In the genomic region with DNA sequence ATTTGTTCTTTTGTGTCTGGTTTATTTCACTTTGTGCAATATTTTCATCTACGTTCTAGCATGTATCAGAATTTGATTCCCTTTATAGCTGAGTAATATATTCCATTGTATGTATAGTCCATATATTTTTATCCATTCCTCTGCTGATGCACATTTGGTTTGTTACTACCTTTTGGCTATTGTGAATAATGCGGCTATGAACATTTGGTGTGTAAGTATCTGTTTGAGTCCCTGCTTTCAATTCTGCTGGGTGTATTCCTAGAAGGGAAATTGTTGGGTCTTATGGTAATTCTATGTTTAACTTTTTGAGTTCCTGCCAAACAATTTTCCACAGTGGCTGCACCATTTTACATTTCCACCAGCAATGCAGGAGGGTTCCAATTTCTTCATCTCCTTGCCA, we compare ENCODE assay signal across 24 cellular contexts. TPM values are rescaled to one million over a fixed set of nuclear protein-coding genes. Genes with fewer than 3 reads are reported as not detected.
"Had no signal": no experiment of that assay in that cellular context is flagged by ENCODE, and none has a peak within 500 bp of the region (broad histone marks: within the 10 kb centered on the region; RNA-seq: fewer than 3 reads in every experiment).

No MANE protein-coding gene starts in this region.

- H3K27ac ChIP-seq: SJSA1, SK-N-MC had no signal

- H3K9me3 ChIP-seq: SJSA1 had no signal

- H3K36me3 ChIP-seq: SJSA1 had no signal

- H3K4me3 ChIP-seq: SJSA1, SK-N-MC had no signal

- H3K4me1 ChIP-seq: SJSA1 had no signal

- FAIRE-seq: HepG2, RCC 7860 had no signal

- DNase-seq: IMR-90, Kasumi-1, KG1, MM.1S, NCI-H1092 treated with DMSO at 0.1 percent for 48 hours, NCI-H1436, NCI-H187, NCI-H2029, NCI-H2081 treated with DMSO at 0.1 percent for 48 hours, NCI-H2171 treated with DMSO at 0.1 percent for 48 hours, NCI-H2227 treated with DMSO at 0.1 percent for 48 hours, NCI-H524, NCI-H526 treated with DMSO at 0.1 percent for 48 hours, NCI-H774, Right ventricle myocardium superior, RPMI8226, SIG-M5 had no signal

- ATAC-seq: HepG2 had no signal

RNA-seq across cellular contexts. Expression of a gene that starts 52.4 kb away (rescaled TPM):
- total RNA-seq: HepG2, HT1080, IMR-90, M059J, NCI-H460, SJSA1 had no signal
- polyA plus RNA-seq: HepG2, IMR-90 had no signal
